12 cellular contexts compared by ENCODE assay signal in genomic region chr11:12388939-12389670, GRCh38. TPM values are rescaled to one million over a fixed set of nuclear protein-coding genes. Genes with fewer than 3 reads are reported as not detected.
"Had no signal": no experiment of that assay in that cellular context is flagged by ENCODE, and none has a peak within 500 bp of the region (broad histone marks: within the 10 kb centered on the region; RNA-seq: fewer than 3 reads in every experiment).

No MANE protein-coding gene starts in this region.

- H3K27ac Mint-ChIP-seq: activated CD8-positive, alpha-beta T cell treated with anti-CD3 and anti-CD28 coated beads for 36 hours; activated T-cell treated with anti-CD3 and anti-CD28 coated beads, Interleukin-2, amount 50 U/mL, for 72 hours; naive thymus-derived CD8-positive, alpha-beta T cell; progenitor cell of endocrine pancreas had no signal

- ATAC-seq: activated CD8-positive, alpha-beta T cell treated with anti-CD3 and anti-CD28 coated beads for 36 hours; activated T-cell treated with anti-CD3 and anti-CD28 coated beads, Interleukin-2, amount 50 U/mL, for 72 hours; naive thymus-derived CD8-positive, alpha-beta T cell had no signal

- H3K36me3 ChIP-seq: neutrophil, thyroid gland had no signal

- H3K27ac ChIP-seq: neutrophil, thyroid gland had no signal

- H3K27me3 ChIP-seq: hepatocyte, thyroid gland had no signal

- H2AFZ ChIP-seq: hepatocyte had no signal

- DNase-seq: activated CD8-positive, alpha-beta memory T cell treated with anti-CD3 and anti-CD28 coated beads, Interleukin-2, amount 50 U/mL, for 4 hours; activated CD8-positive, alpha-beta T cell treated with anti-CD3 and anti-CD28 coated beads for 36 hours; activated T-cell treated with anti-CD3 and anti-CD28 coated beads, Interleukin-2, amount 50 U/mL, for 72 hours; aorta; naive thymus-derived CD8-positive, alpha-beta T cell; stimulated activated CD4-positive, alpha-beta T cell treated with anti-CD3 and anti-CD28 coated beads, Interleukin-4, amount 100 ng/mL, for 1 hour; T1000; thyroid gland had no signal

- H3K4me2 ChIP-seq: hepatocyte had no signal

- H3K4me3 Mint-ChIP-seq: activated CD8-positive, alpha-beta T cell treated with anti-CD3 and anti-CD28 coated beads for 36 hours; activated T-cell treated with anti-CD3 and anti-CD28 coated beads, Interleukin-2, amount 50 U/mL, for 72 hours; naive thymus-derived CD8-positive, alpha-beta T cell had no signal

- H3K9me3 ChIP-seq: neutrophil, thyroid gland had no signal

- H3K4me3 ChIP-seq: hepatocyte, lung, thyroid gland had no signal

RNA-seq across cellular contexts. Expression of gene PARVA, which starts 11.7 kb away (rescaled TPM):
- total RNA-seq: activated CD8-positive, alpha-beta T cell treated with anti-CD3 and anti-CD28 coated beads for 36 hours; activated T-cell treated with anti-CD3 and anti-CD28 coated beads, Interleukin-2, amount 50 U/mL, for 72 hours had no signal
